In the genomic region with DNA sequence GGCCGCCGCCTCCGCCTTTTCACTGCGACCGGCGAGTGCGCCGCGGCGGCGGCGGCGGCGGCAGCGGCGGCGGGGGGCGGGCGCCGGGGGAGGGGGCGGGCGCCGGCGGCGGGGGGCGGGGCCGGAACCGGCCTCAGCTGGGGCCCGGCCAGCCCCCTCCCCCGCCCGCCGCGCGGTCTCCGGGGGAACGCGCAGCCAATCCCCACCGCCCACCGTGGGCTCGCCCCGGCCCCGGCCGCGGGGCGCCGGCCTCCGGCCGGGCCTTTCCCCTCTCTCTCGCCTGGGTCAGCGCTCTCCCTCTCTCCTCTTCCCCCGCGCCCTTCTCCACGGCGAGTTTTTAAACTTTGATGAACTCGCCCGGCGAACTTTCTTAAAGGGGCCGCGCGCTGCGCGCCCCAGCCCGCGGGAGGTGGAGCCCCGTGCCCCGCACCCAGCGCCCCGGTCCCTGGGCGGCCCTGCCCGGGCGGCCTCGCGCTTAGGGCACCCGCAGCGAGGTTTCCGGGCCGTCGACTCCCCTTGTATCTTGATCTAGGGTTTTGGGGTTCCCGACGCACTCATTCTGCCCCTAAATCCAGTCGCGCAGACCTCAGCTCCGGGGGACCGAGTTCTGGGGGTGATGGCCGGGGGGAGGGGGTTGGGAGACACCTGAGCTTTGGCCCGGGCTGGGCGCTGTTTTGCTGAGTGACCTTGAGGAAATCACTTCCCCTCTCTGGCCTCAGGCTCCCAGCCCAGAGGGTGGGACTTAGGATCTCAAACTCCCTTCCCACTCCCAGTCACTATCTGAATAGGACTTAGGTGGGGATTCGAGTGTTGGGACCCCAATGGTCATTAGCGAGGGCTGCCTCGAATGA, we compare ENCODE assay signal across 8 cellular contexts. TPM values are rescaled to one million over a fixed set of nuclear protein-coding genes. Genes with fewer than 3 reads are reported as not detected.
A peak's percentile ranks its signal among the peaks of the same experiment; 100 is the strongest.
DNase-seq lines count a peak whose midpoint lies in the region; ATAC-seq, FAIRE-seq and TF ChIP-seq lines count a peak whose summit lies in the region.

TSS of gene RBPMS2 (minus strand) at position 39 of the 851 bp plus-strand sequence. CDS start 270 bp downstream, outside the sequence.

- WGBS in GM12878 (ENCODE audit: insufficient coverage, insufficient replicate concordance, low lambda C conversion rate, missing lambda C conversion rate) = 7% methylated on average over 48 of the region's 90 CpGs
- WGBS in liver = 3% methylated on average over 88 of the region's 90 CpGs
- WGBS in thyroid gland, 2 donors = 1% methylated on average over 37 to 41 of the region's 90 CpGs

- POLR2A ChIA-PET in GM12878 (lab: Charles Lee) = interaction anchor here (0.6 kb wide), 1 partner anchor 20 kb away, joined by 3 read pairs; no protein-coding TSS in a partner anchor

- SMC1A ChIA-PET in GM12878 (lab: Charles Lee; ENCODE audit: uncharacterized antibody, unreplicated experiment) = no interaction called here

- DNase-seq in AG09309 (ENCODE audit: low read depth) (no peak), HL-60 (ENCODE audit: low read depth in 1 of 2, low spot score in 1 of 2) (no peak), GM12878 (ENCODE audit: low read depth, low spot score) (no peak), thyroid gland (peak; percentile 58 to 59), cerebellar cortex (ENCODE audit: low spot score) (no peak), NOMO-1 (lab: John Stamatoyannopoulos, UW; ENCODE audit: unreplicated experiment in 2 of 2) (no peak)

- RAD21 ChIA-PET in GM12878 (lab: Charles Lee; ENCODE audit: unreplicated experiment) = no interaction called here

- no peaks in the 10 kb centered on the region for H3K79me2 ChIP-seq in GM12878 (ENCODE audit: control insufficient read depth, insufficient read depth, low read length)

- H3K27me3 ChIP-seq in HL-60 (ENCODE audit: insufficient read depth, poor library complexity, severe bottlenecking) (peaks cover 42% of the 10 kb centered on the region), GM12878 (replicated peaks in 1 of 2; ENCODE audit: control insufficient read depth in 2 of 2, insufficient read depth in 2 of 2, low read length in 1 of 2) (peaks cover 10 to 17% of the 10 kb centered on the region in 2 experiments), liver (ENCODE audit: control insufficient read depth in 4 of 4, insufficient read depth in 4 of 4, low read length in 3 of 4) (no peaks in the 10 kb centered on the region), thyroid gland (no peaks in the 10 kb centered on the region)

- TF ChIP-seq RAD21 in GM12878 (IDR thresholded peaks at IDR 0.05; ENCODE audit: insufficient read depth, low read depth, low read length) (no peak), liver (IDR thresholded peaks at IDR 0.05) (no peak)

- no peaks in the 10 kb centered on the region for H3K9me3 ChIP-seq in GM12878 (replicated peaks; ENCODE audit: control insufficient read depth, insufficient read depth, low read length)
- no peaks in the 10 kb centered on the region for H3K9me3 ChIP-seq in liver (ENCODE audit: control insufficient read depth in 4 of 4, low read length in 3 of 4)
- H3K9me3 ChIP-seq in thyroid gland = no peaks in the 10 kb centered on the region

- H3K27ac ChIP-seq in HL-60 (replicated peaks) = no peak within 1 kb of the TSS
- no peak within 1 kb of the TSS for H3K27ac ChIP-seq in GM12878 (ENCODE audit: control insufficient read depth, insufficient read depth)
- H3K27ac ChIP-seq in liver (ENCODE audit: low read depth in 1 of 2, low read length in 2 of 2) = peak within 1 kb of the TSS; percentile 60 to 63
- H3K27ac ChIP-seq in thyroid gland = peak within 1 kb of the TSS; percentile 56 to 92 (median 71)

- CTCF ChIA-PET in GM12878 (lab: Yijun Ruan, JAX) = no interaction called here

- peak; percentile 46 for ATAC-seq in GM12878
- ATAC-seq in GM19023 (IDR thresholded peaks at IDR 0.05; ENCODE audit: unreplicated experiment) = no peak

- TF ChIP-seq EP300 in GM12878 (IDR thresholded peaks at IDR 0.05; ENCODE audit: borderline replicate concordance in 1 of 2, control insufficient read depth in 1 of 2, low read depth in 2 of 2, low read length in 2 of 2) = no peak

- no peak for TF ChIP-seq CTCF in AG09309 (IDR thresholded peaks at IDR 0.05; ENCODE audit: control insufficient read depth, insufficient read depth, low read depth, low read length, missing control alignments)
- no peak for TF ChIP-seq CTCF in HL-60 (IDR thresholded peaks at IDR 0.05; ENCODE audit: insufficient read depth, low read length)
- no peak for TF ChIP-seq CTCF in GM12878 (IDR thresholded peaks at IDR 0.05 in 2 of 3, conservative IDR thresholded peaks at IDR 0.05 in 1 of 3; ENCODE audit: control insufficient read depth in 2 of 3, extremely low read depth in 1 of 3, insufficient read depth in 1 of 3, low read depth in 3 of 3, low read length in 3 of 3)
- TF ChIP-seq CTCF in liver (IDR thresholded peaks at IDR 0.05; ENCODE audit: low read depth, low read length, missing input control) = no peak
- TF ChIP-seq CTCF in thyroid gland (IDR thresholded peaks at IDR 0.05) = no peak

- H2AFZ ChIP-seq in GM12878 (ENCODE audit: control insufficient read depth, low read depth, low read length) = no peak within 1 kb of the TSS

- peak within 1 kb of the TSS; percentile 79; the same call in 1 of the 2 replicates for H3K4me2 ChIP-seq in GM12878 (ENCODE audit: control insufficient read depth, insufficient read depth)

- in situ Hi-C loops in GM12878 (cut with MboI) = no loop called here

- H3K4me3 ChIP-seq in AG09309 (ENCODE audit: control insufficient read depth, low read depth, low read length) = peak within 1 kb of the TSS; percentile 37
- peak within 1 kb of the TSS; percentile 26 for H3K4me3 ChIP-seq in HL-60 (replicated peaks; ENCODE audit: insufficient read depth, low read length)
- H3K4me3 ChIP-seq in GM12878 = peak within 1 kb of the TSS; percentile 50; the same call in 1 of the 2 replicates
- peak within 1 kb of the TSS in 2 of 3 donors; percentile 47 to 88 for H3K4me3 ChIP-seq in liver (ENCODE audit: low read depth in 1 of 3, low read length in 3 of 3)
- H3K4me3 ChIP-seq in thyroid gland (replicated peaks in 1 of 3) = peak within 1 kb of the TSS; percentile 73 to 87 (median 85)

- H3K9ac ChIP-seq in GM12878 (ENCODE audit: control insufficient read depth, insufficient read depth, low read length) (no peak within 1 kb of the TSS), liver (ENCODE audit: low read depth in 1 of 2, low read length in 2 of 2) (no peak within 1 kb of the TSS)

- H3K4me1 ChIP-seq in GM12878 (ENCODE audit: control insufficient read depth, insufficient read depth, low read length) (no peaks in the 10 kb centered on the region), liver (ENCODE audit: control insufficient read depth in 4 of 4, insufficient read depth in 4 of 4, low read length in 3 of 4) (peaks cover under 1 to 9% (median 7%) of the 10 kb centered on the region in 4 donors), thyroid gland (peaks cover 6 to 17% of the 10 kb centered on the region in 2 donors)

- FAIRE-seq in GM12878 (lab: Jason Lieb, UNC) = no peak

- TF ChIP-seq POLR2A in GM12878 (IDR thresholded peaks at IDR 0.05; ENCODE audit: low read depth, low read length) = no peak
- TF ChIP-seq POLR2A in thyroid gland (IDR thresholded peaks at IDR 0.05) = no peak

- H3K36me3 ChIP-seq in GM12878 (ENCODE audit: control insufficient read depth in 2 of 2, insufficient read depth in 2 of 2, low read length in 1 of 2) (no peaks in the 10 kb centered on the region), liver (ENCODE audit: control insufficient read depth in 4 of 4, insufficient read depth in 3 of 4, low read depth in 1 of 4, low read length in 3 of 4) (no peaks in the 10 kb centered on the region), thyroid gland (no peaks in the 10 kb centered on the region)

- H4K20me1 ChIP-seq in GM12878 (ENCODE audit: control insufficient read depth, insufficient read depth) = no peaks in the 10 kb centered on the region

- intact Hi-C loops in GM12878 (cut with micrococcal nuclease; ENCODE audit: unreplicated experiment) (no loop called here), thyroid gland (cut with DNase I) (no loop called here)

- no TSS peak for BruUV-seq in GM12878 (replicated peaks; lab: Mats Ljungman, UMichigan)

TF ChIP-seq in liver, 16 proteins besides CTCF, POLR2A, EP300 and RAD21 (continues in another document):
- TF ChIP-seq TAF1 (conservative IDR thresholded peaks at IDR 0.05) (no peak), HNF4A (conservative IDR thresholded peaks at IDR 0.05) (no peak), SP1 (IDR thresholded peaks at IDR 0.05) (no peak)

RNA-seq across cellular contexts. Expression of gene RBPMS2, which starts in this region (rescaled TPM):
- not detected in 2 replicates for total RNA-seq in GM12878 (2013; cell fraction: nucleolus; rRNA removed)
- total RNA-seq in GM12878 (2014; rRNA removed) (not detected in 2 replicates), GM12878 (2014; rRNA removed; fragmentation: Illumina TruSeq; extraction: Trizol) (not detected in 2 replicates), GM12878 (2021) (0.31 and 0.66 TPM in 2 replicates), liver (under 1 TPM; 0.42 to 0.50 TPM), thyroid gland (1 to 10 TPM; 2.6 to 3.5 (median 3.1) TPM)
- polyA plus RNA-seq in GM12878 (2011; ENCODE audit: low read depth) = 0.34 TPM
- polyA plus RNA-seq in GM12878 (2011; rRNA removed) (0.08 TPM in 1 of 2 replicates, not detected in the other), GM12878 (2014; fragmentation: Illumina TruSeq; extraction: Trizol) (0.25 and 0.43 TPM in 2 replicates), GM12878 (2014; fragmentation: Nextera tagmentation; extraction: Ambion mirVana) (under 1 TPM in 1 of 2 experiments, not detected in 1; 0.09 TPM), GM12878 (2014; rRNA removed) (0.06 and 0.25 TPM in 2 replicates), GM12878 (2016; fragmentation: Nextera tagmentation; extraction: Ambion mirVana) (under 1 TPM; 0.19 to 0.20 TPM), liver (1 to 10 TPM; 4.3 to 7.9 TPM)
- polyA plus RNA-seq in GM12878 (2011; cell fraction: cytosol; rRNA removed) = 0.07 and 0.12 TPM in 2 replicates
- polyA plus RNA-seq in GM12878 (2011; cell fraction: nucleus; rRNA removed) = 0.09 and 0.10 TPM in 2 replicates
- 0.66 and 0.90 TPM in 2 replicates for polyA plus RNA-seq in GM12878 (2012)
- not detected in 2 replicates for polyA minus RNA-seq in GM12878 (2011; rRNA and poly(A)+ RNA removed)
- not detected in 2 replicates for polyA minus RNA-seq in GM12878 (2011; cell fraction: cytosol; rRNA and poly(A)+ RNA removed)
- polyA minus RNA-seq in GM12878 (2011; cell fraction: nucleus; rRNA and poly(A)+ RNA removed) = not detected in 2 replicates

Comparison
In these comparisons a context has a peak if more than half of its experiments do, and no peak if none do; other contexts are left out.
1. Peak in ATAC-seq, H3K4me3 ChIP-seq and H3K4me2 ChIP-seq in GM12878; RNA of the gene not detected or under 1 TPM.
2. DNase-seq: peak in thyroid gland (2 of 2); none in AG09309 (single experiment), HL-60 (0 of 2), GM12878 (single experiment), cerebellar cortex (single experiment) and NOMO-1 (0 of 2).
3. H3K4me3 ChIP-seq: peak in every context shown above with its lines; median percentile 85 in thyroid gland; 68 in liver; 50 in GM12878; 37 in AG09309; 26 in HL-60.
4. H3K27ac ChIP-seq: peak in liver (2 of 2) and thyroid gland (3 of 3); none in HL-60 (single experiment) and GM12878 (single experiment).